Comparison of ENCODE assay signal across 1 cellular context in genomic region chr9:128899566-128900322, GRCh38.
TF ChIP-seq lines count a peak whose summit lies in the region.

No MANE protein-coding gene starts in this region.

TF ChIP-seq in endothelial cell of umbilical vein, 7 proteins besides CTCF, POLR2A, EP300 and RAD21:
- TF ChIP-seq MAX (IDR thresholded peaks at IDR 0.05; ENCODE audit: insufficient read depth, insufficient read length), result no peak
- TF ChIP-seq POLR2AphosphoS5 (IDR thresholded peaks at IDR 0.05; ENCODE audit: insufficient read depth, low read depth, low read length), result no peak
- TF ChIP-seq MYC (IDR thresholded peaks at IDR 0.05; ENCODE audit: low read depth, low read length), result no peak
- no peak for TF ChIP-seq FOS (IDR thresholded peaks at IDR 0.05; ENCODE audit: borderline replicate concordance, insufficient read depth, low read length)
